ENCODE assay signal across 21 cellular contexts in the genomic region with DNA sequence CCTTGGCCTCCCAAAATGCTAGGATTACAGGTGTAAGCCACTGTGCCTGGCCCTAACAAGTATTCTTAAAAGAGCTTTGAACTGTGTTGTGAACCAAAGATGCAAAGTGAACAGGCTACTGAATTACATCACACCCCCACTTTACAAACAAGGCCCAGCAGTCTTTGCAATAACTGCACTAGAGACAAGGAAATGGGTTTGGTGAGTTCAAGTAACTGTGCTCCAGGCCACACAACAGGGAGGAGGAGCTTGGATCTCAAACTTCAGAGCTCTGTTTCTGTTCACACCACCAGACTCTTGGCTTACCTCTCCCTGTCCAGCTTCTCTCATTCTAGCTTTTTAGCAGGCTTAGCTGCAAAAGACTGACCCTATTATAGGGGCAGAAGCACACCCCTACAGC. TPM values are rescaled to one million over a fixed set of nuclear protein-coding genes. Genes with fewer than 3 reads are reported as not detected.
A peak's percentile ranks its signal among the peaks of the same experiment; 100 is the strongest.
DNase-seq lines count a peak whose midpoint lies in the region; ATAC-seq and TF ChIP-seq lines count a peak whose summit lies in the region.
"Had no signal": no experiment of that assay in that cellular context is flagged by ENCODE, and none has a peak within 500 bp of the region (broad histone marks: within the 10 kb centered on the region; RNA-seq: fewer than 3 reads in every experiment).

No MANE protein-coding gene starts in this region.

- intact Hi-C loops in left lung (cut with DNase I): no loop called here

- peak; percentile 57 for ATAC-seq in left lung
- ATAC-seq in SK-N-SH treated with all-trans-retinoic acid at 6 μM for 48 hours: no peak
- no peak for ATAC-seq in HG03039 (IDR thresholded peaks at IDR 0.05; ENCODE audit: unreplicated experiment)
- ATAC-seq: foreskin keratinocyte, left ventricle myocardium superior, pancreas, PC-3 had no signal

- no peaks in the 10 kb centered on the region for H3K4me1 ChIP-seq in left lung

- no peak overlapping the region for H3K27ac ChIP-seq in left lung
- peak overlapping the region; percentile 71 for H3K27ac ChIP-seq in temporal lobe (ENCODE audit: low read depth, low read length)
- H3K27ac ChIP-seq: BLaER1 treated with 17β-estradiol and CSF1 and Interleukin-3, amounts not matched to agents 10 nM and 100 nM; foreskin keratinocyte; KMS-11; pancreas had no signal

- H3K9me3 ChIP-seq in left lung: no peaks in the 10 kb centered on the region
- H3K9me3 ChIP-seq: BLaER1 treated with 17β-estradiol and CSF1 and Interleukin-3, amounts not matched to agents 10 nM and 100 nM; pancreas had no signal

- DNase-seq in NCI-H510A treated with DMSO at 0.1 percent for 48 hours (lab: John Stamatoyannopoulos, UW) (peak; percentile 12), NCI-H510A (lab: John Stamatoyannopoulos, UW) (no peak), astrocyte of the hippocampus (ENCODE audit: low read depth, low spot score) (peak; percentile 32), left lung (no peak), UCSD-AML1 (lab: John Stamatoyannopoulos, UW; ENCODE audit: unreplicated experiment) (no peak)
- DNase-seq: activated CD4-positive, alpha-beta T cell treated with anti-CD3 and anti-CD28 coated beads for 48 hours; foreskin keratinocyte; left ventricle myocardium superior; NCI-H1092; pancreas; PC-3; stimulated activated CD4-positive, alpha-beta T cell treated with anti-CD3 and anti-CD28 coated beads, Interleukin-2, amount 100 ng/mL, for 48 hours had no signal

- peaks cover 0 to 100% of the 10 kb centered on the region in 2 donors for H3K36me3 ChIP-seq in left lung

- no peak for TF ChIP-seq CTCF in left lung (IDR thresholded peaks at IDR 0.05)

- H3K4me3 ChIP-seq in left lung: no peak overlapping the region
- H3K4me3 ChIP-seq: BLaER1 treated with 17β-estradiol and CSF1 and Interleukin-3, amounts not matched to agents 10 nM and 100 nM; coronary artery; pancreas; skin epidermis had no signal

- no peaks in the 10 kb centered on the region for H3K27me3 ChIP-seq in left lung
- H3K27me3 ChIP-seq: BLaER1 treated with 17β-estradiol and CSF1 and Interleukin-3, amounts not matched to agents 10 nM and 100 nM; foreskin keratinocyte; pancreas had no signal

TF ChIP-seq in SK-N-SH treated with all-trans-retinoic acid at 6 μM for 48 hours, 23 proteins besides CTCF, POLR2A, EP300 and RAD21:
- TF ChIP-seq ARNTL (CRISPR knock-in tag; IDR thresholded peaks at IDR 0.05; ENCODE audit: borderline replicate concordance, low read depth): no peak

RNA-seq across cellular contexts. Expression of gene RASL10A, which starts 30.4 kb away (rescaled TPM):
- total RNA-seq in left lung: 1 to 10 TPM in 1 of 2 donors, under 1 TPM in 1; 0.96 to 1.8 TPM
- total RNA-seq in temporal lobe: 4.9 TPM
- total RNA-seq: A172, foreskin keratinocyte, PC-3, SK-MEL-5 had no signal

RNA-seq across cellular contexts. Expression of gene GAS2L1, which starts 39.5 kb away (rescaled TPM):
- total RNA-seq in left lung (10 to 100 TPM; 30.6 to 32.6 TPM), temporal lobe (3.7 TPM)

RNA-seq across cellular contexts. Expression of gene AP1B1, which starts 42.4 kb away (rescaled TPM):
- total RNA-seq in left lung (10 to 100 TPM; 71.6 to 99.1 TPM), temporal lobe (31.0 TPM)

Comparison
In these comparisons a context has a peak if more than half of its experiments do, and no peak if none do; other contexts are left out.
1. DNase-seq: peak in NCI-H510A treated with DMSO at 0.1 percent for 48 hours (single experiment) and astrocyte of the hippocampus (single experiment); none in NCI-H510A (single experiment), left lung (0 of 2) and UCSD-AML1 (single experiment).